Comparison of ENCODE assay signal across 11 cellular contexts in the genomic region with DNA sequence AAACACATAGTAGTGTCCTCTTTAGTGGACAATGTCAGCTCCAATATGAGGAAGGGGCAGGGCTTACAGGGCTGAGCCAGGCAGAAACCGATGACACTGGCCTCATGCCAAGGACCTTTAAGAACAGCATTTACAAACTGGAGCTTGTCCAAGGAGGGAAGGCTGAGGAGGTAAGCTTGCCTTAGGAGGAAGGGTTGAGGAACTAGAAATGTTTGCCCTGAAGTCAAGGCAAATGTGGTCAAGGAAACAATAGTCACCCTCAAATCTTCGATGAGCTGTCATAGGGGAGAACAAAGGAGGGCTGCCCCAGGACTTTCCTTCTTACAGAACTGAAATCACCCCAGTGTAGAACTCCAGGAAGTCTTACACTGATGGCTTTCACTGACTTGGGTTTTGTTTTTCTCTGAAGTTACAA.
DNase-seq lines count a peak whose midpoint lies in the region; ATAC-seq, FAIRE-seq and TF ChIP-seq lines count a peak whose summit lies in the region.
"Had no signal": no experiment of that assay in that cellular context is flagged by ENCODE, and none has a peak within 500 bp of the region (broad histone marks: within the 10 kb centered on the region; RNA-seq: fewer than 3 reads in every experiment).

No MANE protein-coding gene starts in this region.

- H3K4me2 ChIP-seq in PC-3 (ENCODE audit: low read length) (no peak overlapping the region), endothelial cell of umbilical vein (ENCODE audit: insufficient read depth, low read length) (no peak overlapping the region)

- no peak for DNase-seq in activated CD4-positive, alpha-beta T cell treated with anti-CD3 and anti-CD28 coated beads for 36 hours
- DNase-seq in activated CD4-positive, alpha-beta T cell treated with anti-CD3 and anti-CD28 coated beads, Interleukin-2, amount 50 U/mL, for 4 hours, result no peak
- DNase-seq in PC-3 (peak; percentile 3), endothelial cell of umbilical vein (ENCODE audit: low read depth, low spot score) (peak; percentile 63), cerebellar nuclear complex (lab: John Stamatoyannopoulos, UW) (no peak), progenitor cell of endocrine pancreas (ENCODE audit: low spot score, unreplicated experiment) (no peak)
- DNase-seq in stimulated activated naive CD8-positive, alpha-beta T cell treated with anti-CD3 and anti-CD28 coated beads, Interleukin-15, Interleukin-2, amounts not matched to agents 100 U/mL and 50 U/mL, for 24 hours, result no peak
- DNase-seq in activated CD4-positive, CD25-positive, alpha-beta regulatory T cell treated with anti-CD3 and anti-CD28 coated beads, Interleukin-2, amount 50 U/mL, for 72 hours, result no peak
- DNase-seq: MG63 had no signal

- no peaks in the 10 kb centered on the region for H3F3A ChIP-seq in PC-3 (ENCODE audit: low read length, unreplicated experiment)

- H3K27me3 Mint-ChIP-seq in activated CD4-positive, alpha-beta T cell treated with anti-CD3 and anti-CD28 coated beads for 36 hours, result no peaks in the 10 kb centered on the region
- H3K27me3 Mint-ChIP-seq in progenitor cell of endocrine pancreas, result peaks cover 4% of the 10 kb centered on the region

- CTCF ChIA-PET in activated CD4-positive, alpha-beta T cell treated with anti-CD3 and anti-CD28 coated beads for 36 hours (lab: Charles Lee), result interaction anchor here (0.6 to 1.5 kb wide), 7 partner anchors 11 to 281 kb away, joined by 3 to 5 read pairs (median 3); no protein-coding TSS in a partner anchor
- CTCF ChIA-PET in PC-3 (lab: Charles Lee) (no interaction called here), endothelial cell of umbilical vein (lab: Charles Lee) (no interaction called here)

- no peaks in the 10 kb centered on the region for H3K9me1 ChIP-seq in endothelial cell of umbilical vein (replicated peaks; ENCODE audit: control insufficient read depth, extremely low read depth, insufficient read depth, low read length)

- H3K4me1 Mint-ChIP-seq in activated CD4-positive, alpha-beta T cell treated with anti-CD3 and anti-CD28 coated beads for 36 hours, result peaks cover 10% of the 10 kb centered on the region
- no peaks in the 10 kb centered on the region for H3K4me1 Mint-ChIP-seq in progenitor cell of endocrine pancreas (ENCODE audit: low read depth)

- H3K27ac Mint-ChIP-seq in activated CD4-positive, alpha-beta T cell treated with anti-CD3 and anti-CD28 coated beads for 36 hours, result no peak overlapping the region
- no peak overlapping the region for H3K27ac Mint-ChIP-seq in progenitor cell of endocrine pancreas

- no peaks in the 10 kb centered on the region for H3K36me3 Mint-ChIP-seq in activated CD4-positive, alpha-beta T cell treated with anti-CD3 and anti-CD28 coated beads for 36 hours (ENCODE audit: low read depth)
- no peaks in the 10 kb centered on the region for H3K36me3 Mint-ChIP-seq in progenitor cell of endocrine pancreas (ENCODE audit: insufficient read depth)

- no peak overlapping the region for H3K27ac ChIP-seq in PC-3 (ENCODE audit: low read length)
- H3K27ac ChIP-seq in endothelial cell of umbilical vein (ENCODE audit: insufficient read depth, low read depth, low read length), result no peak overlapping the region

- H3K9ac ChIP-seq in PC-3 (ENCODE audit: low read length) (no peak overlapping the region), endothelial cell of umbilical vein (replicated peaks; ENCODE audit: extremely low read depth, insufficient read depth, low read length) (no peak overlapping the region)

- no peaks in the 10 kb centered on the region for H3K9me3 Mint-ChIP-seq in activated CD4-positive, alpha-beta T cell treated with anti-CD3 and anti-CD28 coated beads for 36 hours (ENCODE audit: low read depth)
- peaks cover 3% of the 10 kb centered on the region for H3K9me3 Mint-ChIP-seq in progenitor cell of endocrine pancreas (ENCODE audit: low read depth)

- TF ChIP-seq CTCF in PC-3 (conservative IDR thresholded peaks at IDR 0.05; ENCODE audit: low read depth, low read length), result no peak
- no peak for TF ChIP-seq CTCF in endothelial cell of umbilical vein (IDR thresholded peaks at IDR 0.05; ENCODE audit: extremely low read depth in 1 of 2, insufficient read depth in 1 of 2, low read depth in 1 of 2, low read length in 2 of 2)
- TF ChIP-seq CTCF in progenitor cell of endocrine pancreas (IDR thresholded peaks at IDR 0.05; ENCODE audit: unreplicated experiment), result no peak

- intact Hi-C loops in activated CD4-positive, alpha-beta T cell treated with anti-CD3 and anti-CD28 coated beads for 36 hours (cut with DNase I, micrococcal nuclease), result no loop called here
- intact Hi-C loops in PC-3 (cut with micrococcal nuclease) (no loop called here), endothelial cell of umbilical vein (cut with micrococcal nuclease) (no loop called here)

- no peaks in the 10 kb centered on the region for H3K79me2 ChIP-seq in PC-3 (ENCODE audit: low read length)
- no peaks in the 10 kb centered on the region for H3K79me2 ChIP-seq in endothelial cell of umbilical vein (ENCODE audit: control insufficient read depth, insufficient read depth, low read length)

- H3K4me3 ChIP-seq in PC-3 (ENCODE audit: low read length), result no peak overlapping the region
- H3K4me3 ChIP-seq in endothelial cell of umbilical vein (replicated peaks in 1 of 3; ENCODE audit: insufficient read depth in 1 of 3, low read depth in 1 of 3, low read length in 3 of 3), result no peak overlapping the region
- H3K4me3 ChIP-seq: MG63 had no signal

- no peaks in the 10 kb centered on the region for H3K9me2 ChIP-seq in PC-3 (replicated peaks; ENCODE audit: low read length)

- H4K20me1 ChIP-seq in PC-3 (ENCODE audit: low read length), result no peaks in the 10 kb centered on the region
- no peaks in the 10 kb centered on the region for H4K20me1 ChIP-seq in endothelial cell of umbilical vein (replicated peaks; ENCODE audit: control insufficient read depth, extremely low read depth, insufficient read depth, low read length)

- peak; percentile 82 for FAIRE-seq in endothelial cell of umbilical vein (lab: Jason Lieb, UNC)
- FAIRE-seq: GM12892 had no signal

- H3K4me1 ChIP-seq in PC-3 (ENCODE audit: insufficient read depth, low read length), result no peaks in the 10 kb centered on the region
- no peaks in the 10 kb centered on the region for H3K4me1 ChIP-seq in endothelial cell of umbilical vein (ENCODE audit: control insufficient read depth, extremely low read depth, insufficient read depth, low read length)

- POLR2A ChIA-PET in activated CD4-positive, alpha-beta T cell treated with anti-CD3 and anti-CD28 coated beads for 36 hours (lab: Charles Lee), result interaction anchor here (0.7 kb wide), 1 partner anchor 481 kb away, joined by 3 read pairs; no protein-coding TSS in a partner anchor
- POLR2A ChIA-PET in PC-3 (lab: Charles Lee; ENCODE audit: unreplicated experiment) (no interaction called here), endothelial cell of umbilical vein (lab: Charles Lee) (interaction anchor here (0.5 kb wide), 1 partner anchor 128 kb away, joined by 4 read pairs; no protein-coding TSS in a partner anchor)

- no peak overlapping the region for H3K4me3 Mint-ChIP-seq in activated CD4-positive, alpha-beta T cell treated with anti-CD3 and anti-CD28 coated beads for 36 hours
- no peak overlapping the region for H3K4me3 Mint-ChIP-seq in progenitor cell of endocrine pancreas (ENCODE audit: low read depth)

- H3K27me3 ChIP-seq in PC-3 (ENCODE audit: low read length) (no peaks in the 10 kb centered on the region), endothelial cell of umbilical vein (ENCODE audit: control insufficient read depth in 2 of 2, insufficient read depth in 2 of 2, low read length in 2 of 2) (no peaks in the 10 kb centered on the region)
- H3K27me3 ChIP-seq: MG63 had no signal

- H2AFZ ChIP-seq in PC-3 (ENCODE audit: low read length), result 0 out of 2 replicates have a peak overlapping the region, but pooled peaks have one; percentile 45
- peak overlapping the region; percentile 28 for H2AFZ ChIP-seq in endothelial cell of umbilical vein (ENCODE audit: low read depth, low read length)

- dilution Hi-C loops in endothelial cell of umbilical vein (cut with MboI; ENCODE audit: extremely low pct_ligation_motif_present, low sequenced_read_pairs), result no loop called here

- no peaks in the 10 kb centered on the region for H3K9me3 ChIP-seq in PC-3 (ENCODE audit: low read length)
- no peaks in the 10 kb centered on the region for H3K9me3 ChIP-seq in endothelial cell of umbilical vein (replicated peaks; ENCODE audit: control insufficient read depth, insufficient read depth, low read length)
- H3K9me3 ChIP-seq: MG63 had no signal

- BruUV-seq in PC-3 (replicated peaks; lab: Mats Ljungman, UMichigan) (no TSS peak), endothelial cell of umbilical vein (replicated peaks; lab: Mats Ljungman, UMichigan) (no TSS peak)

- H3K36me3 ChIP-seq in PC-3 (ENCODE audit: low read depth, low read length) (no peaks in the 10 kb centered on the region), endothelial cell of umbilical vein (ENCODE audit: control insufficient read depth in 2 of 2, extremely low read depth in 1 of 2, insufficient read depth in 2 of 2, low read length in 2 of 2) (no peaks in the 10 kb centered on the region)
- H3K36me3 ChIP-seq: MG63 had no signal

- ATAC-seq in activated CD4-positive, alpha-beta T cell treated with anti-CD3 and anti-CD28 coated beads for 36 hours, result peak; percentile 72
- no peak for ATAC-seq in PC-3
- peak; percentile 81 for ATAC-seq in stimulated activated naive CD8-positive, alpha-beta T cell treated with anti-CD3 and anti-CD28 coated beads, Interleukin-15, Interleukin-2, amounts not matched to agents 100 U/mL and 50 U/mL, for 24 hours
- ATAC-seq: SK-N-SH treated with all-trans-retinoic acid at 6 μM for 48 hours had no signal

- no peak for TF ChIP-seq POLR2A in endothelial cell of umbilical vein (IDR thresholded peaks at IDR 0.05; ENCODE audit: low read depth, low read length)

TF ChIP-seq in endothelial cell of umbilical vein, 7 proteins besides CTCF, POLR2A, EP300 and RAD21:
- TF ChIP-seq GATA2 (IDR thresholded peaks at IDR 0.05; ENCODE audit: insufficient read depth, insufficient read length, low read depth, low read length) (no peak), FOS (IDR thresholded peaks at IDR 0.05; ENCODE audit: borderline replicate concordance, insufficient read depth, low read length) (no peak), MYC (IDR thresholded peaks at IDR 0.05; ENCODE audit: low read depth, low read length) (no peak), EZH2 (IDR thresholded peaks at IDR 0.05; ENCODE audit: borderline replicate concordance, low read depth, low read length, severe bottlenecking) (no peak), JUN (IDR thresholded peaks at IDR 0.05; ENCODE audit: borderline replicate concordance, insufficient read depth, insufficient read length, low read depth) (no peak), POLR2AphosphoS5 (IDR thresholded peaks at IDR 0.05; ENCODE audit: insufficient read depth, low read depth, low read length) (no peak)
- TF ChIP-seq, protein P1, sequence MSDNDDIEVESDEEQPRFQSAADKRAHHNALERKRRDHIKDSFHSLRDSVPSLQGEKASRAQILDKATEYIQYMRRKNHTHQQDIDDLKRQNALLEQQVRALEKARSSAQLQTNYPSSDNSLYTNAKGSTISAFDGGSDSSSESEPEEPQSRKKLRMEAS (IDR thresholded peaks at IDR 0.05; ENCODE audit: insufficient read depth, insufficient read length), result no peak

Comparison
In these comparisons a context has a peak if more than half of its experiments do, and no peak if none do; other contexts are left out.
1. DNase-seq: peak in PC-3 (single experiment) and endothelial cell of umbilical vein (single experiment); none in activated CD4-positive, alpha-beta T cell treated with anti-CD3 and anti-CD28 coated beads for 36 hours (single experiment), activated CD4-positive, alpha-beta T cell treated with anti-CD3 and anti-CD28 coated beads, Interleukin-2, amount 50 U/mL, for 4 hours (0 of 2), stimulated activated naive CD8-positive, alpha-beta T cell treated with anti-CD3 and anti-CD28 coated beads, Interleukin-15, Interleukin-2, amounts not matched to agents 100 U/mL and 50 U/mL, for 24 hours (single experiment), cerebellar nuclear complex (0 of 2), progenitor cell of endocrine pancreas (single experiment) and activated CD4-positive, CD25-positive, alpha-beta regulatory T cell treated with anti-CD3 and anti-CD28 coated beads, Interleukin-2, amount 50 U/mL, for 72 hours (single experiment).